14 cellular contexts compared by ENCODE assay signal in genomic region chrX:10486373-10486772, GRCh38.
DNase-seq lines count a peak whose midpoint lies in the region; ATAC-seq and TF ChIP-seq lines count a peak whose summit lies in the region.
"Had no signal": no experiment of that assay in that cellular context is flagged by ENCODE, and none has a peak within 500 bp of the region (broad histone marks: within the 10 kb centered on the region; RNA-seq: fewer than 3 reads in every experiment).

No MANE protein-coding gene starts in this region.

- peak overlapping the region; percentile 29; the same call in 1 of the 2 replicates for H3K9ac ChIP-seq in GM23248
- H3K9ac ChIP-seq in skeletal muscle tissue (ENCODE audit: low read depth in 1 of 3, low read length in 3 of 3), result no peak overlapping the region

- no peak overlapping the region for H3K4me3 Mint-ChIP-seq in CD8-positive, alpha-beta T cell

- H3K27me3 ChIP-seq in GM23248 (replicated peaks; ENCODE audit: insufficient read depth), result no peaks in the 10 kb centered on the region
- H3K27me3 ChIP-seq in skeletal muscle tissue (ENCODE audit: control insufficient read depth in 3 of 3, insufficient read depth in 3 of 3, low read length in 3 of 3), result no peaks in the 10 kb centered on the region
- no peaks in the 10 kb centered on the region for H3K27me3 ChIP-seq in CD8-positive, alpha-beta T cell (ENCODE audit: insufficient read depth, low read length)
- H3K27me3 ChIP-seq: neutrophil had no signal

- H3K4me3 ChIP-seq in GM23248, result no peak overlapping the region
- no peak overlapping the region for H3K4me3 ChIP-seq in skeletal muscle tissue (ENCODE audit: low read length in 3 of 3)
- H3K4me3 ChIP-seq in CD8-positive, alpha-beta T cell (ENCODE audit: low read depth, low read length), result no peak overlapping the region

- peaks cover 19% of the 10 kb centered on the region; the same call in 1 of the 2 replicates for H3F3A ChIP-seq in GM23248 (ENCODE audit: insufficient read depth)

- H3K4me1 Mint-ChIP-seq in CD8-positive, alpha-beta T cell (ENCODE audit: low read depth), result no peaks in the 10 kb centered on the region

- 4 to 8% methylated on average over 3 of the region's 3 CpGs for WGBS in GM23248 (ENCODE audit: low coverage in 1 of 2, low lambda C conversion rate in 2 of 2, missing lambda C conversion rate in 2 of 2), 2 experiments

- intact Hi-C loops in CD8-positive, alpha-beta T cell (cut with DNase I, micrococcal nuclease), result no loop called here

- no peaks in the 10 kb centered on the region for H4K20me1 ChIP-seq in GM23248 (ENCODE audit: insufficient read depth)

- no peak overlapping the region for H2AFZ ChIP-seq in GM23248

- H3K27ac Mint-ChIP-seq in CD8-positive, alpha-beta T cell, result no peak overlapping the region

- no peaks in the 10 kb centered on the region for H3K9me3 Mint-ChIP-seq in CD8-positive, alpha-beta T cell

- H3K9me3 ChIP-seq in GM23248 (ENCODE audit: low read depth) (no peaks in the 10 kb centered on the region), skeletal muscle tissue (ENCODE audit: control insufficient read depth in 3 of 3, low read length in 3 of 3) (no peaks in the 10 kb centered on the region)
- H3K9me3 ChIP-seq in CD8-positive, alpha-beta T cell (ENCODE audit: low read length), result no peaks in the 10 kb centered on the region
- H3K9me3 ChIP-seq: Caco-2, neutrophil had no signal

- H3K4me1 ChIP-seq in GM23248 (ENCODE audit: insufficient read depth), result peaks cover 28% of the 10 kb centered on the region
- no peaks in the 10 kb centered on the region for H3K4me1 ChIP-seq in skeletal muscle tissue (ENCODE audit: control insufficient read depth in 3 of 3, insufficient read depth in 3 of 3, low read length in 3 of 3)
- no peaks in the 10 kb centered on the region for H3K4me1 ChIP-seq in CD8-positive, alpha-beta T cell (ENCODE audit: insufficient read depth, low read length)
- H3K4me1 ChIP-seq: Caco-2 had no signal

- in situ Hi-C loops in GM23248 (cut with MboI), result loop anchor here (25.0 kb wide), 2 partner anchors 99 to 274 kb away; no protein-coding TSS in a partner anchor

- no peak overlapping the region for H3K4me2 ChIP-seq in GM23248 (ENCODE audit: unreplicated experiment)

- H3K27ac ChIP-seq in GM23248, result peak overlapping the region; percentile 56
- peak overlapping the region; percentile 8 for H3K27ac ChIP-seq in skeletal muscle tissue (ENCODE audit: low read depth, low read length)
- H3K27ac ChIP-seq in CD8-positive, alpha-beta T cell (ENCODE audit: low read depth, low read length), result no peak overlapping the region
- H3K27ac ChIP-seq: neutrophil had no signal

- no peaks in the 10 kb centered on the region for H3K36me3 Mint-ChIP-seq in CD8-positive, alpha-beta T cell

- no peaks in the 10 kb centered on the region for H3K79me2 ChIP-seq in GM23248 (ENCODE audit: insufficient read depth)

- TF ChIP-seq CTCF in CD8-positive, alpha-beta T cell (IDR thresholded peaks at IDR 0.05), result no peak

- no peaks in the 10 kb centered on the region for H3K36me3 ChIP-seq in GM23248 (ENCODE audit: low read depth)
- H3K36me3 ChIP-seq in skeletal muscle tissue (ENCODE audit: control insufficient read depth in 3 of 3, insufficient read depth in 3 of 3, low read length in 3 of 3), result no peaks in the 10 kb centered on the region
- H3K36me3 ChIP-seq in CD8-positive, alpha-beta T cell (ENCODE audit: insufficient read depth, low read length), result no peaks in the 10 kb centered on the region
- H3K36me3 ChIP-seq: neutrophil had no signal

- H3K9me2 ChIP-seq in GM23248 (ENCODE audit: insufficient read depth), result no peaks in the 10 kb centered on the region

- DNase-seq in GM23248 (peak; percentile 89), astrocyte of the hippocampus (ENCODE audit: low read depth, low spot score) (peak; percentile 60), glomerular visceral epithelial cell (ENCODE audit: extremely low spot score) (peak; percentile 37)
- DNase-seq in CD8-positive, alpha-beta T cell, result no peak
- no peak for DNase-seq in central memory CD4-positive, alpha-beta T cell
- DNase-seq: activated CD8-positive, alpha-beta memory T cell treated with anti-CD3 and anti-CD28 coated beads, Interleukin-2, amount 50 U/mL, for 4 hours; amygdala; Caco-2; left colon; RPMI8226 had no signal

- no peaks in the 10 kb centered on the region for H3K27me3 Mint-ChIP-seq in CD8-positive, alpha-beta T cell (ENCODE audit: low read depth)

- CTCF ChIA-PET in CD8-positive, alpha-beta T cell (lab: Charles Lee), result no interaction called here

- no peak for ATAC-seq in CD8-positive, alpha-beta T cell
- ATAC-seq in GM19395 (IDR thresholded peaks at IDR 0.05; ENCODE audit: unreplicated experiment), result no peak
- no peak for ATAC-seq in HG02870 (IDR thresholded peaks at IDR 0.05; ENCODE audit: unreplicated experiment)
- ATAC-seq: left colon had no signal

- POLR2A ChIA-PET in CD8-positive, alpha-beta T cell (lab: Charles Lee), result no interaction called here

Comparison
In these comparisons a context has a peak if more than half of its experiments do, and no peak if none do; other contexts are left out.
1. DNase-seq: peak in GM23248 (single experiment), astrocyte of the hippocampus (single experiment) and glomerular visceral epithelial cell (single experiment); none in CD8-positive, alpha-beta T cell (0 of 7) and central memory CD4-positive, alpha-beta T cell (single experiment).